In genomic region chr5:172086312-172086975, GRCh38 we compare ENCODE assay signal across 15 cellular contexts.
DNase-seq lines count a peak whose midpoint lies in the region; ATAC-seq, FAIRE-seq and TF ChIP-seq lines count a peak whose summit lies in the region.
"Had no signal": no experiment of that assay in that cellular context is flagged by ENCODE, and none has a peak within 500 bp of the region (broad histone marks: within the 10 kb centered on the region; RNA-seq: fewer than 3 reads in every experiment).

No MANE protein-coding gene starts in this region.

- intact Hi-C loops in sciatic nerve (cut with DNase I) = no loop called here

- H4K5ac ChIP-seq in H1 (ENCODE audit: insufficient read length, low read depth, low read length) = no peak overlapping the region

- peaks cover 0 to 2% of the 10 kb centered on the region in 2 experiments for H4K20me1 ChIP-seq in H1 (replicated peaks in 1 of 2; ENCODE audit: control insufficient read depth in 1 of 2, insufficient read depth in 2 of 2, low read length in 2 of 2)
- H4K20me1 ChIP-seq in MM.1S (ENCODE audit: insufficient read depth, low read length) = no peaks in the 10 kb centered on the region

- H2BK20ac ChIP-seq in H1 (ENCODE audit: low read length) = no peak overlapping the region

- H3K79me1 ChIP-seq in H1 (ENCODE audit: low read depth, low read length) = no peaks in the 10 kb centered on the region

- TF ChIP-seq EP300 in H1 (IDR thresholded peaks at IDR 0.05; ENCODE audit: borderline replicate concordance in 1 of 2, low read depth in 2 of 2, low read length in 2 of 2) = no peak

- peaks cover 46% of the 10 kb centered on the region for H3K36me3 Mint-ChIP-seq in activated CD8-positive, alpha-beta memory T cell treated with anti-CD3 and anti-CD28 coated beads, Interleukin-2, amount 10 ng/mL, durations not matched to agents 7 days and 5 days
- peaks cover 12% of the 10 kb centered on the region; the same call in 1 of the 2 replicates for H3K36me3 Mint-ChIP-seq in WTC11

- WGBS in H1 (ENCODE audit: extremely low coverage in 1 of 2, insufficient coverage in 1 of 2, insufficient read length in 1 of 2, insufficient replicate concordance in 2 of 2, low coverage in 1 of 2, low lambda C conversion rate in 2 of 2, missing lambda C conversion rate in 1 of 2), 2 experiments = 93% methylated on average over 12 of the region's 12 CpGs; no CpG with 5 or more reads in 1 of the 2 experiments

- H3K9ac ChIP-seq in H1 (replicated peaks in 1 of 4; ENCODE audit: extremely low read depth in 1 of 4, low read depth in 3 of 4, low read length in 3 of 4) (no peak overlapping the region), MM.1S (ENCODE audit: low read length) (no peak overlapping the region)

- peak overlapping the region; percentile 46 for H3K27ac Mint-ChIP-seq in activated CD8-positive, alpha-beta memory T cell treated with anti-CD3 and anti-CD28 coated beads, Interleukin-2, amount 10 ng/mL, durations not matched to agents 7 days and 5 days
- peak overlapping the region; percentile 7 for H3K27ac Mint-ChIP-seq in WTC11

- H2BK15ac ChIP-seq in H1 (ENCODE audit: low read length) = no peak overlapping the region

- H3K27me3 ChIP-seq in H1 (replicated peaks in 1 of 4; ENCODE audit: control insufficient read depth in 3 of 4, extremely low read depth in 1 of 4, insufficient read depth in 3 of 4, low read length in 3 of 4) = no peaks in the 10 kb centered on the region
- H3K27me3 ChIP-seq in MM.1S (replicated peaks; ENCODE audit: insufficient read depth, low read length) = no peaks in the 10 kb centered on the region
- H3K27me3 ChIP-seq: upper lobe of left lung had no signal

- H3K56ac ChIP-seq in H1 (replicated peaks; ENCODE audit: insufficient read length, low read depth, low read length) = no peak overlapping the region

- no peak overlapping the region for H2AK5ac ChIP-seq in H1 (ENCODE audit: low read depth, low read length)

- H2AFZ ChIP-seq in H1 (ENCODE audit: low read length) = no peak overlapping the region
- H2AFZ ChIP-seq in MM.1S (ENCODE audit: low read length) = no peak overlapping the region
- H2AFZ ChIP-seq: PC-9 had no signal

- no peaks in the 10 kb centered on the region for H3K9me3 ChIP-seq in H1 (ENCODE audit: insufficient read depth in 2 of 2, low read depth in 1 of 2, low read length in 1 of 2)
- no peaks in the 10 kb centered on the region for H3K9me3 ChIP-seq in MM.1S (replicated peaks; ENCODE audit: insufficient read depth, low read length)
- H3K9me3 ChIP-seq: lower lobe of right lung, upper lobe of left lung had no signal

- peak; percentile 20 for ATAC-seq in activated CD8-positive, alpha-beta memory T cell treated with anti-CD3 and anti-CD28 coated beads, Interleukin-2, amount 10 ng/mL, durations not matched to agents 7 days and 5 days
- ATAC-seq in WTC11 (peak; percentile 34; the same call in 1 of the 2 replicates), sciatic nerve (peak; percentile 81)

- H3K23me2 ChIP-seq in H1 (ENCODE audit: low read depth, low read length) = peaks cover 9% of the 10 kb centered on the region; the same call in 1 of the 2 replicates

- no peak for TF ChIP-seq RAD21 in H1 (IDR thresholded peaks at IDR 0.05 in 1 of 2, conservative IDR thresholded peaks at IDR 0.05 in 1 of 2; ENCODE audit: low read depth in 2 of 2, low read length in 2 of 2)

- H3K27ac ChIP-seq in H1 (ENCODE audit: low read depth, low read length) = no peak overlapping the region
- no peak overlapping the region for H3K27ac ChIP-seq in MM.1S (ENCODE audit: low read length)
- H3K27ac ChIP-seq: lower lobe of right lung, PC-9, upper lobe of left lung had no signal

- no peak overlapping the region for H3K23ac ChIP-seq in H1 (ENCODE audit: insufficient read length)

- POLR2A ChIA-PET in WTC11 (lab: Charles Lee) (no interaction called here), H1 (lab: Charles Lee; ENCODE audit: partially characterized antibody) (interaction anchor here (0.7 to 1.7 kb wide), 3 partner anchors 10 to 16 kb away, joined by 3 read pairs; no protein-coding TSS in a partner anchor)

- H2BK120ac ChIP-seq in H1 (replicated peaks; ENCODE audit: low read depth, low read length) = no peak overlapping the region

- no peak overlapping the region for H3K4ac ChIP-seq in H1 (replicated peaks; ENCODE audit: insufficient read length, low read depth, low read length)

- FAIRE-seq in H1 (lab: Jason Lieb, UNC) = no peak
- no peak for FAIRE-seq in D721Med (lab: Jason Lieb, UNC)

- H3K36me3 ChIP-seq in H1 (ENCODE audit: control insufficient read depth in 2 of 4, insufficient read depth in 4 of 4, low read length in 3 of 4) (peaks cover 0 to 2% (median 0%) of the 10 kb centered on the region in 4 experiments; a peak in 1 of 8 replicates), MM.1S (replicated peaks; ENCODE audit: insufficient read depth, low read length) (no peaks in the 10 kb centered on the region)

- TF ChIP-seq CTCF in WTC11 (IDR thresholded peaks at IDR 0.05) (no peak), H1 (IDR thresholded peaks at IDR 0.05; ENCODE audit: control extremely low read depth in 1 of 3, insufficient read depth in 1 of 3, low read depth in 1 of 3, low read length in 3 of 3) (no peak), D721Med (IDR thresholded peaks at IDR 0.05; ENCODE audit: insufficient read depth, missing control alignments) (no peak), MM.1S (IDR thresholded peaks at IDR 0.05; ENCODE audit: low read length) (no peak)

- H3K14ac ChIP-seq in H1 (ENCODE audit: insufficient read length) = no peak overlapping the region

- H3K4me1 Mint-ChIP-seq in activated CD8-positive, alpha-beta memory T cell treated with anti-CD3 and anti-CD28 coated beads, Interleukin-2, amount 10 ng/mL, durations not matched to agents 7 days and 5 days = no peaks in the 10 kb centered on the region
- H3K4me1 Mint-ChIP-seq in WTC11 = no peaks in the 10 kb centered on the region

- no peak overlapping the region for H3K4me3 Mint-ChIP-seq in activated CD8-positive, alpha-beta memory T cell treated with anti-CD3 and anti-CD28 coated beads, Interleukin-2, amount 10 ng/mL, durations not matched to agents 7 days and 5 days
- H3K4me3 Mint-ChIP-seq in WTC11 = no peak overlapping the region

- DNase-seq in activated CD8-positive, alpha-beta memory T cell treated with anti-CD3 and anti-CD28 coated beads, Interleukin-2, amount 10 ng/mL, durations not matched to agents 7 days and 5 days = no peak
- no peak for DNase-seq in activated CD8-positive, alpha-beta memory T cell treated with anti-CD3 and anti-CD28 coated beads, Interleukin-2, amount 50 U/mL, for 4 hours
- no peak for DNase-seq in WTC11 (ENCODE audit: low spot score)
- no peak for DNase-seq in H1 (ENCODE audit: low read depth in 1 of 2, low spot score in 2 of 2)
- peak; percentile 45 for DNase-seq in sciatic nerve (ENCODE audit: low spot score)
- DNase-seq in D721Med (ENCODE audit: insufficient read length, low spot score) = no peak
- no peak for DNase-seq in stimulated activated CD4-positive, alpha-beta T cell treated with anti-CD3 and anti-CD28 coated beads, Interleukin-2, amount 100 ng/mL, for 48 hours
- DNase-seq in MM.1S = no peak
- DNase-seq: activated CD4-positive, alpha-beta T cell treated with anti-CD3 and anti-CD28 coated beads, Interleukin-2, amount 50 U/mL, for 1 hour; KBM-7; lower lobe of right lung; NCI-H1436 treated with DMSO at 0.1 percent for 48 hours; NCI-H510A; PC-9 had no signal

- peak overlapping the region; percentile 79 for H4K8ac ChIP-seq in H1 (ENCODE audit: extremely low read depth, insufficient read depth, low read length)

- H4K91ac ChIP-seq in H1 (replicated peaks; ENCODE audit: insufficient read length, low read length) = peak overlapping the region; percentile 69

- no peaks in the 10 kb centered on the region for H3K9me2 ChIP-seq in MM.1S (replicated peaks; ENCODE audit: insufficient read depth, low read length)

- H3K4me1 ChIP-seq in H1 (replicated peaks in 1 of 4; ENCODE audit: control insufficient read depth in 3 of 4, insufficient read depth in 4 of 4, low read length in 3 of 4) (no peaks in the 10 kb centered on the region), MM.1S (ENCODE audit: low read length) (no peaks in the 10 kb centered on the region)
- H3K4me1 ChIP-seq: lower lobe of right lung, upper lobe of left lung had no signal

- H3F3A ChIP-seq in MM.1S (ENCODE audit: insufficient read depth, low read length) = no peaks in the 10 kb centered on the region

- no peaks in the 10 kb centered on the region for H3K9me3 Mint-ChIP-seq in activated CD8-positive, alpha-beta memory T cell treated with anti-CD3 and anti-CD28 coated beads, Interleukin-2, amount 10 ng/mL, durations not matched to agents 7 days and 5 days (ENCODE audit: low read depth)
- peaks cover 4% of the 10 kb centered on the region; the same call in 1 of the 2 replicates for H3K9me3 Mint-ChIP-seq in WTC11

- H3K79me2 ChIP-seq in H1 (ENCODE audit: control insufficient read depth in 1 of 2, insufficient read depth in 2 of 2, low read length in 2 of 2) = no peaks in the 10 kb centered on the region
- no peaks in the 10 kb centered on the region for H3K79me2 ChIP-seq in MM.1S (ENCODE audit: low read length)

- CTCF ChIA-PET in activated CD8-positive, alpha-beta memory T cell treated with anti-CD3 and anti-CD28 coated beads, Interleukin-2, amount 10 ng/mL, durations not matched to agents 7 days and 5 days (lab: Charles Lee) = interaction anchor here (1.2 kb wide), 1 partner anchor 27 kb away, joined by 4 read pairs; no protein-coding TSS in a partner anchor
- CTCF ChIA-PET in WTC11 (lab: Charles Lee) (interaction anchor here (0.7 kb wide), 2 partner anchors 124 to 303 kb away, joined by 3 to 4 read pairs; no protein-coding TSS in a partner anchor), H1 (lab: Charles Lee; ENCODE audit: partially characterized antibody) (interaction anchor here (0.7 to 2.0 kb wide), 2 partner anchors 9 to 19 kb away, joined by 3 to 6 read pairs; no protein-coding TSS in a partner anchor)

- TF ChIP-seq POLR2A in H1 (IDR thresholded peaks at IDR 0.05; ENCODE audit: control extremely low read depth in 1 of 2, low read depth in 2 of 2, low read length in 2 of 2) = no peak

- H3K4me2 ChIP-seq in H1 (ENCODE audit: insufficient read depth in 1 of 2, low read depth in 2 of 2, low read length in 2 of 2) (no peak overlapping the region), MM.1S (ENCODE audit: low read depth, low read length) (no peak overlapping the region)
- H3K4me2 ChIP-seq: PC-9 had no signal

- H3K18ac ChIP-seq in H1 (ENCODE audit: extremely low read depth, low read length) = no peak overlapping the region

- H3K4me3 ChIP-seq in H1 (ENCODE audit: extremely low read depth in 1 of 4, insufficient read depth in 2 of 4, low read depth in 3 of 4, low read length in 4 of 4) (no peak overlapping the region), MM.1S (ENCODE audit: low read length) (no peak overlapping the region)
- H3K4me3 ChIP-seq: lower lobe of right lung, PC-9, upper lobe of left lung had no signal

- no peak overlapping the region for H2BK5ac ChIP-seq in H1 (ENCODE audit: low read depth, low read length)

- no peaks in the 10 kb centered on the region for H3K27me3 Mint-ChIP-seq in activated CD8-positive, alpha-beta memory T cell treated with anti-CD3 and anti-CD28 coated beads, Interleukin-2, amount 10 ng/mL, durations not matched to agents 7 days and 5 days
- H3K27me3 Mint-ChIP-seq in WTC11 (ENCODE audit: low read depth) = no peaks in the 10 kb centered on the region; the same call in 1 of the 2 replicates

- no peak overlapping the region for H2BK12ac ChIP-seq in H1 (ENCODE audit: low read depth, low read length)

TF ChIP-seq in WTC11, 78 proteins besides CTCF, POLR2A, EP300 and RAD21 (continues in another document):
- no peak for TF ChIP-seq ZNF671 (CRISPR knock-in tag; IDR thresholded peaks at IDR 0.05)

Comparison
In these comparisons a context has a peak if more than half of its experiments do, and no peak if none do; other contexts are left out.
1. ATAC-seq: peak in every context shown above with its lines; median percentile 81 in sciatic nerve; 34 in WTC11; 20 in activated CD8-positive, alpha-beta memory T cell treated with anti-CD3 and anti-CD28 coated beads, Interleukin-2, amount 10 ng/mL, durations not matched to agents 7 days and 5 days.